ENCODE assay signal across 8 cellular contexts in genomic region chr19:55605207-55605636, GRCh38. TPM values are rescaled to one million over a fixed set of nuclear protein-coding genes. Genes with fewer than 3 reads are reported as not detected.
DNase-seq lines count a peak whose midpoint lies in the region; ATAC-seq and TF ChIP-seq lines count a peak whose summit lies in the region.

No MANE protein-coding gene starts in this region.

- peak overlapping the region; percentile 86 for H3K27ac ChIP-seq in SU-DHL-6 (ENCODE audit: low read depth, low read length)
- peak overlapping the region; percentile 94 to 99 (median 96) for H3K27ac ChIP-seq in transverse colon

- peak; percentile 90 for DNase-seq in NCI-H1417 treated with DMSO at 0.1 percent for 48 hours (lab: John Stamatoyannopoulos, UW)
- DNase-seq in activated naive CD8-positive, alpha-beta T cell treated with anti-CD3 and anti-CD28 coated beads, Interleukin-2, amount 50 U/mL, for 16 hours (ENCODE audit: low read depth, low spot score): peak; percentile 98
- peak; percentile 98 for DNase-seq in cardiac septum (ENCODE audit: low spot score)
- DNase-seq in pons (ENCODE audit: low spot score): peak; percentile 88
- DNase-seq in transverse colon: peak; percentile 98

- peak; percentile 82 for ATAC-seq in HG02798 (IDR thresholded peaks at IDR 0.05; ENCODE audit: poor library complexity, unreplicated experiment)

- peaks cover 12 to 38% (median 28%) of the 10 kb centered on the region in 4 donors for H3K4me1 ChIP-seq in transverse colon

- 0% methylated on average over 12 to 25 of the region's 43 CpGs for WGBS in transverse colon (ENCODE audit: low coverage in 1 of 2), 2 donors

- in situ Hi-C loops in transverse colon (cut with MboI; ENCODE audit: low pct_ligation_motif_present in 1 of 4, low pct_unique_long_range_greater_than_20kb in 1 of 4, low sequenced_read_pairs in 3 of 4): loop anchor here in 1 of 4 donors (10.0 kb wide), 1 partner anchor 90 kb away; no protein-coding TSS in a partner anchor

- H3K4me3 ChIP-seq in GM12875 (ENCODE audit: low read depth, low read length) (peak overlapping the region; percentile 85), SU-DHL-6 (ENCODE audit: insufficient read depth, low read length, poor library complexity, severe bottlenecking) (peak overlapping the region; percentile 98), transverse colon (peak overlapping the region; percentile 79 to 93 (median 89))

- no peak for TF ChIP-seq EP300 in transverse colon (IDR thresholded peaks at IDR 0.05; ENCODE audit: low read depth)

- H3K9me3 ChIP-seq in SU-DHL-6 (ENCODE audit: insufficient read depth, low read length) (no peaks in the 10 kb centered on the region), transverse colon (no peaks in the 10 kb centered on the region)

- TF ChIP-seq CTCF in GM12875 (IDR thresholded peaks at IDR 0.05; ENCODE audit: borderline replicate concordance, insufficient read depth, low read depth, low read length) (no peak), SU-DHL-6 (IDR thresholded peaks at IDR 0.05; ENCODE audit: insufficient read depth, low read length, poor library complexity, severe bottlenecking) (no peak), transverse colon (IDR thresholded peaks at IDR 0.05) (no peak)

- peak overlapping the region; percentile 86 for H3K4me2 ChIP-seq in SU-DHL-6 (ENCODE audit: low read depth, low read length, poor library complexity, severe bottlenecking)

- H3F3A ChIP-seq in SU-DHL-6 (ENCODE audit: insufficient read depth): peaks cover 27% of the 10 kb centered on the region

- H3K27me3 ChIP-seq in SU-DHL-6 (ENCODE audit: low read length) (no peaks in the 10 kb centered on the region), transverse colon (no peaks in the 10 kb centered on the region)

- peak overlapping the region; percentile 98 for H3K9ac ChIP-seq in SU-DHL-6 (ENCODE audit: low read length)

- intact Hi-C loops in cardiac septum (cut with DNase I) (no loop called here), transverse colon (cut with DNase I; ENCODE audit: low total_unique reads) (loop anchor here (10.0 kb wide), 1 partner anchor 490 kb away; the partner anchor contains the start of gene PPP1R12C)

- H2AFZ ChIP-seq in SU-DHL-6 (ENCODE audit: low read depth, low read length, severe bottlenecking): no peak overlapping the region

- TF ChIP-seq POLR2A in transverse colon (IDR thresholded peaks at IDR 0.05): peak; percentile 29

- no peaks in the 10 kb centered on the region for H4K20me1 ChIP-seq in SU-DHL-6 (ENCODE audit: low read depth, low read length)

- H3K9me2 ChIP-seq in SU-DHL-6 (replicated peaks; ENCODE audit: insufficient read depth, low read length): no peaks in the 10 kb centered on the region

- H3K36me3 ChIP-seq in SU-DHL-6 (ENCODE audit: low read length) (no peaks in the 10 kb centered on the region), transverse colon (no peaks in the 10 kb centered on the region)

- peaks cover 22% of the 10 kb centered on the region for H3K79me2 ChIP-seq in SU-DHL-6 (ENCODE audit: insufficient read depth, low read length)

RNA-seq across cellular contexts. Expression of gene ZNF865, which starts 0.2 kb away (rescaled TPM):
- 15.7 TPM for total RNA-seq in cardiac septum
- total RNA-seq in transverse colon: 10 to 100 TPM in 2 of 4 donors, 1 to 10 TPM in 2; 8.3 to 50.1 (median 13.4) TPM

RNA-seq across cellular contexts. Expression of gene ZNF524, which starts 5.1 kb away (rescaled TPM):
- total RNA-seq in cardiac septum: 13.7 TPM
- total RNA-seq in transverse colon: 10 to 100 TPM; 17.7 to 51.1 (median 37.9) TPM

RNA-seq across cellular contexts. Expression of gene FIZ1, which starts 5.9 kb away (rescaled TPM):
- total RNA-seq in cardiac septum: 19.4 TPM
- total RNA-seq in transverse colon: 100 to 1,000 TPM in 1 of 4 donors, 10 to 100 TPM in 1, 1 to 10 TPM in 2; 8.5 to 137 (median 18.3) TPM

RNA-seq across cellular contexts. Expression of gene ZNF784, which starts 19.1 kb away (rescaled TPM):
- 10.9 TPM for total RNA-seq in cardiac septum
- 10 to 100 TPM; 11.1 to 27.7 (median 14.5) TPM for total RNA-seq in transverse colon

RNA-seq across cellular contexts. Expression of gene ZNF579, which starts 24.6 kb away (rescaled TPM):
- total RNA-seq in cardiac septum: 12.2 TPM
- 1 to 10 TPM; 2.0 to 5.6 (median 2.9) TPM for total RNA-seq in transverse colon

Comparison
In these comparisons a context has a peak if more than half of its experiments do, and no peak if none do; other contexts are left out.
1. Peak in every context shown above with its lines: DNase-seq, ATAC-seq, H3K4me3 ChIP-seq and H3K27ac ChIP-seq.